8 cellular contexts compared by ENCODE assay signal in genomic region chr4:154491341-154491679, GRCh38. TPM values are rescaled to one million over a fixed set of nuclear protein-coding genes. Genes with fewer than 3 reads are reported as not detected.
DNase-seq lines count a peak whose midpoint lies in the region; ATAC-seq, FAIRE-seq and TF ChIP-seq lines count a peak whose summit lies in the region.

No MANE protein-coding gene starts in this region.

- no peak for TF ChIP-seq CTCF in spleen (IDR thresholded peaks at IDR 0.05 in 8 of 11, conservative IDR thresholded peaks at IDR 0.05 in 3 of 11)

- POLR2A ChIA-PET in CD8-positive, alpha-beta memory T cell (lab: Charles Lee) = no interaction called here

- H3K4me1 Mint-ChIP-seq in CD8-positive, alpha-beta memory T cell = peaks cover 6 to 20% (median 13%) of the 10 kb centered on the region in 3 donors

- no peak overlapping the region for H3K27ac Mint-ChIP-seq in CD8-positive, alpha-beta memory T cell

- peak; percentile 52 for FAIRE-seq in GM19239 (lab: Jason Lieb, UNC)

- no peaks in the 10 kb centered on the region for H3K36me3 ChIP-seq in CD8-positive, alpha-beta memory T cell (ENCODE audit: insufficient read depth, low read length)
- H3K36me3 ChIP-seq in spleen = no peaks in the 10 kb centered on the region

- H3K9me3 ChIP-seq in CD8-positive, alpha-beta memory T cell (ENCODE audit: low read length) = no peaks in the 10 kb centered on the region
- no peaks in the 10 kb centered on the region for H3K9me3 ChIP-seq in spleen

- ATAC-seq in HG03520 (IDR thresholded peaks at IDR 0.05; ENCODE audit: unreplicated experiment) = peak; percentile 22

- TF ChIP-seq POLR2A in spleen (IDR thresholded peaks at IDR 0.05) = no peak

- WGBS in spleen, 5 donors = 0 to 1% (median 0%) methylated on average over 11 of the region's 11 CpGs

- H3K9me3 Mint-ChIP-seq in CD8-positive, alpha-beta memory T cell = peaks cover 0 to 4% (median 0%) of the 10 kb centered on the region in 5 donors

- H3K27me3 ChIP-seq in CD8-positive, alpha-beta memory T cell (ENCODE audit: insufficient read depth, low read length, poor library complexity, severe bottlenecking) = peaks cover 13% of the 10 kb centered on the region
- H3K27me3 ChIP-seq in spleen (replicated peaks in 1 of 7) = peaks cover 10 to 85% (median 43%) of the 10 kb centered on the region in 7 donors

- intact Hi-C loops in spleen (cut with DNase I; ENCODE audit: low total_unique reads) = no loop called here

- no peak for DNase-seq in CD8-positive, alpha-beta memory T cell
- DNase-seq in GM19239 (ENCODE audit: insufficient read length, low spot score) (peak; percentile 30), spleen (peak; percentile 72), cortex of kidney (lab: John Stamatoyannopoulos, UW) (no peak), dedifferentiated amniotic fluid mesenchymal stem cell (ENCODE audit: extremely low spot score) (no peak)
- DNase-seq in activated CD8-positive, alpha-beta memory T cell treated with anti-CD3 and anti-CD28 coated beads, Interleukin-2, amount 50 U/mL, for 48 hours = peak; percentile 53

- H3K27ac ChIP-seq in CD8-positive, alpha-beta memory T cell (ENCODE audit: low read depth, low read length) = no peak overlapping the region
- no peak overlapping the region for H3K27ac ChIP-seq in spleen

- no peak overlapping the region for H3K4me3 ChIP-seq in CD8-positive, alpha-beta memory T cell (ENCODE audit: low read length)
- peak overlapping the region; percentile 48 for H3K4me3 ChIP-seq in iPS-11a (ENCODE audit: low read depth, low read length)
- peak overlapping the region; percentile 21 to 72 (median 40) for H3K4me3 ChIP-seq in spleen

- CTCF ChIA-PET in CD8-positive, alpha-beta memory T cell (lab: Charles Lee) = no interaction called here

- peak overlapping the region in 6 of 7 donors; percentile 3 to 68 (median 58) for H3K4me3 Mint-ChIP-seq in CD8-positive, alpha-beta memory T cell

- no peaks in the 10 kb centered on the region for H3K36me3 Mint-ChIP-seq in CD8-positive, alpha-beta memory T cell

- H3K4me1 ChIP-seq in CD8-positive, alpha-beta memory T cell (ENCODE audit: insufficient read depth, low read length) = no peaks in the 10 kb centered on the region
- H3K4me1 ChIP-seq in spleen = peaks cover 11 to 31% (median 25%) of the 10 kb centered on the region in 6 donors

- peaks cover 35 to 60% of the 10 kb centered on the region in 2 donors for H3K27me3 Mint-ChIP-seq in CD8-positive, alpha-beta memory T cell

RNA-seq across cellular contexts. Expression of gene DCHS2, which starts 0.3 kb away (rescaled TPM):
- total RNA-seq in CD8-positive, alpha-beta memory T cell = under 1 TPM in 1 of 2 experiments, not detected in 1; 0.09 TPM
- not detected for polyA plus RNA-seq in CD8-positive, alpha-beta memory T cell
- total RNA-seq in spleen = under 1 TPM in 6 of 7 donors, not detected in 1; under 0.01 to 0.55 (median 0.21) TPM
- polyA plus RNA-seq in spleen = under 1 TPM; under 0.01 to 0.02 (median under 0.01) TPM

RNA-seq across cellular contexts. Expression of gene PLRG1, which starts 58.9 kb away (rescaled TPM):
- 100 to 1,000 TPM; 136 to 139 TPM for total RNA-seq in CD8-positive, alpha-beta memory T cell
- polyA plus RNA-seq in CD8-positive, alpha-beta memory T cell = 79.6 TPM
- total RNA-seq in spleen = 10 to 100 TPM; 38.6 to 66.2 (median 58.7) TPM
- 10 to 100 TPM; 37.8 to 44.2 (median 44.0) TPM for polyA plus RNA-seq in spleen

Comparison
In these comparisons a context has a peak if more than half of its experiments do, and no peak if none do; other contexts are left out.
1. DNase-seq: peak in GM19239 (single experiment), activated CD8-positive, alpha-beta memory T cell treated with anti-CD3 and anti-CD28 coated beads, Interleukin-2, amount 50 U/mL, for 48 hours (single experiment) and spleen (single experiment); none in CD8-positive, alpha-beta memory T cell (0 of 5), cortex of kidney (single experiment) and dedifferentiated amniotic fluid mesenchymal stem cell (single experiment).